27 cellular contexts compared by ENCODE assay signal in genomic region chr2:238306680-238306998, GRCh38.
"Had no signal": no experiment of that assay in that cellular context is flagged by ENCODE, and none has a peak within 500 bp of the region (broad histone marks: within the 10 kb centered on the region; RNA-seq: fewer than 3 reads in every experiment).

No MANE protein-coding gene starts in this region.

- H3K27me3 ChIP-seq: foreskin keratinocyte, hepatocyte, left lung, right atrium auricular region, suprapubic skin had no signal

- FAIRE-seq: colon, islet of Langerhans had no signal

- ATAC-seq: activated CD8-positive, alpha-beta T cell treated with anti-CD3 and anti-CD28 coated beads, Interleukin-2, amount 10 ng/mL, durations not matched to agents 7 days and 5 days; activated naive CD8-positive, alpha-beta T cell treated with anti-CD3 and anti-CD28 coated beads, Interleukin-2, amount 50 U/mL, for 24 hours; activated T-cell treated with anti-CD3 and anti-CD28 coated beads, Interleukin-2, amount 50 U/mL, for 4 hours; foreskin keratinocyte; left lung; stimulated activated naive CD8-positive, alpha-beta T cell treated with anti-CD3 and anti-CD28 coated beads, Interleukin-15, amount 100 ng/mL, for 72 hours had no signal

- H3K4me2 ChIP-seq: hepatocyte, smooth muscle cell had no signal

- H3K4me1 Mint-ChIP-seq: activated CD4-positive, alpha-beta T cell treated with anti-CD3 and anti-CD28 coated beads, Interleukin-2, amount 10 ng/mL, durations not matched to agents 7 days and 5 days; activated naive CD4-positive, alpha-beta T cell treated with anti-CD3 and anti-CD28 coated beads, Interleukin-2, amount 10 ng/mL, durations not matched to agents 7 days and 5 days; activated naive CD8-positive, alpha-beta T cell treated with anti-CD3 and anti-CD28 coated beads, Interleukin-2, amount 50 U/mL, for 24 hours; brain; endodermal cell; nephron progenitor cell; stimulated activated naive CD8-positive, alpha-beta T cell treated with anti-CD3 and anti-CD28 coated beads, Interleukin-15, amount 100 ng/mL, for 72 hours had no signal

- H3K9me3 Mint-ChIP-seq: activated CD4-positive, alpha-beta T cell treated with anti-CD3 and anti-CD28 coated beads, Interleukin-2, amount 10 ng/mL, durations not matched to agents 7 days and 5 days; activated naive CD4-positive, alpha-beta T cell treated with anti-CD3 and anti-CD28 coated beads, Interleukin-2, amount 10 ng/mL, durations not matched to agents 7 days and 5 days; activated naive CD8-positive, alpha-beta T cell treated with anti-CD3 and anti-CD28 coated beads, Interleukin-2, amount 50 U/mL, for 24 hours; activated T-cell treated with anti-CD3 and anti-CD28 coated beads, Interleukin-2, amount 50 U/mL, for 4 hours; endodermal cell; nephron progenitor cell; stimulated activated naive CD8-positive, alpha-beta T cell treated with anti-CD3 and anti-CD28 coated beads, Interleukin-15, amount 100 ng/mL, for 72 hours; type B pancreatic cell had no signal

- H3K36me3 ChIP-seq: left lung, prostate gland, right atrium auricular region, suprapubic skin had no signal

- H2AFZ ChIP-seq: hepatocyte had no signal

- H3K36me3 Mint-ChIP-seq: activated naive CD4-positive, alpha-beta T cell treated with anti-CD3 and anti-CD28 coated beads, Interleukin-2, amount 10 ng/mL, durations not matched to agents 7 days and 5 days; brain; type B pancreatic cell had no signal

- H3K9me3 ChIP-seq: left lung, prostate gland, right atrium auricular region, suprapubic skin had no signal

- H3K27ac Mint-ChIP-seq: activated CD4-positive, alpha-beta T cell treated with anti-CD3 and anti-CD28 coated beads, Interleukin-2, amount 10 ng/mL, durations not matched to agents 7 days and 5 days; activated CD8-positive, alpha-beta T cell treated with anti-CD3 and anti-CD28 coated beads, Interleukin-2, amount 10 ng/mL, durations not matched to agents 7 days and 5 days; activated naive CD4-positive, alpha-beta T cell treated with anti-CD3 and anti-CD28 coated beads, Interleukin-2, amount 10 ng/mL, durations not matched to agents 7 days and 5 days; activated naive CD8-positive, alpha-beta T cell treated with anti-CD3 and anti-CD28 coated beads, Interleukin-2, amount 50 U/mL, for 24 hours; brain; endodermal cell; nephron progenitor cell; stimulated activated naive CD8-positive, alpha-beta T cell treated with anti-CD3 and anti-CD28 coated beads, Interleukin-15, amount 100 ng/mL, for 72 hours; type B pancreatic cell had no signal

- DNase-seq: activated CD4-positive, alpha-beta T cell treated with anti-CD3 and anti-CD28 coated beads, Interleukin-2, amount 10 ng/mL, durations not matched to agents 7 days and 5 days; activated CD4-positive, CD25-positive, alpha-beta regulatory T cell; activated CD8-positive, alpha-beta T cell treated with anti-CD3 and anti-CD28 coated beads, Interleukin-2, amount 10 ng/mL, durations not matched to agents 7 days and 5 days; activated naive CD4-positive, alpha-beta T cell treated with anti-CD3 and anti-CD28 coated beads, Interleukin-2, amount 10 ng/mL, durations not matched to agents 7 days and 5 days; activated naive CD8-positive, alpha-beta T cell treated with anti-CD3 and anti-CD28 coated beads, Interleukin-2, amount 50 U/mL, for 24 hours; activated T-cell treated with anti-CD3 and anti-CD28 coated beads, Interleukin-2, amount 50 U/mL, for 4 hours; anterior cingulate cortex; caudate nucleus; endodermal cell; foreskin keratinocyte; mammary epithelial cell; midbrain; nephron progenitor cell; occipital lobe; stimulated activated CD4-positive, alpha-beta T cell treated with anti-CD3 and anti-CD28 coated beads, Interleukin-4, amount 100 ng/mL, for 1 hour; stimulated activated naive CD8-positive, alpha-beta T cell treated with anti-CD3 and anti-CD28 coated beads, Interleukin-15, amount 100 ng/mL, for 72 hours had no signal

- H3K4me3 Mint-ChIP-seq: activated CD4-positive, alpha-beta T cell treated with anti-CD3 and anti-CD28 coated beads, Interleukin-2, amount 10 ng/mL, durations not matched to agents 7 days and 5 days; activated CD8-positive, alpha-beta T cell treated with anti-CD3 and anti-CD28 coated beads, Interleukin-2, amount 10 ng/mL, durations not matched to agents 7 days and 5 days; activated naive CD4-positive, alpha-beta T cell treated with anti-CD3 and anti-CD28 coated beads, Interleukin-2, amount 10 ng/mL, durations not matched to agents 7 days and 5 days; activated naive CD8-positive, alpha-beta T cell treated with anti-CD3 and anti-CD28 coated beads, Interleukin-2, amount 50 U/mL, for 24 hours; activated T-cell treated with anti-CD3 and anti-CD28 coated beads, Interleukin-2, amount 50 U/mL, for 4 hours; brain; endodermal cell; nephron progenitor cell; stimulated activated naive CD8-positive, alpha-beta T cell treated with anti-CD3 and anti-CD28 coated beads, Interleukin-15, amount 100 ng/mL, for 72 hours; type B pancreatic cell had no signal

- H3K4me3 ChIP-seq: hepatocyte, left lung, prostate gland, right atrium auricular region, smooth muscle cell, suprapubic skin had no signal

- H3K79me2 ChIP-seq: hepatocyte had no signal

- H3K27me3 Mint-ChIP-seq: activated naive CD8-positive, alpha-beta T cell treated with anti-CD3 and anti-CD28 coated beads, Interleukin-2, amount 50 U/mL, for 24 hours had no signal

- H3K27ac ChIP-seq: epithelial cell of prostate, foreskin keratinocyte, hepatocyte, left lung, prostate gland, right atrium auricular region, suprapubic skin had no signal

- H3K4me1 ChIP-seq: foreskin keratinocyte, left lung, prostate gland, right atrium auricular region, suprapubic skin had no signal
